8 cellular contexts compared by ENCODE assay signal in the genomic region with DNA sequence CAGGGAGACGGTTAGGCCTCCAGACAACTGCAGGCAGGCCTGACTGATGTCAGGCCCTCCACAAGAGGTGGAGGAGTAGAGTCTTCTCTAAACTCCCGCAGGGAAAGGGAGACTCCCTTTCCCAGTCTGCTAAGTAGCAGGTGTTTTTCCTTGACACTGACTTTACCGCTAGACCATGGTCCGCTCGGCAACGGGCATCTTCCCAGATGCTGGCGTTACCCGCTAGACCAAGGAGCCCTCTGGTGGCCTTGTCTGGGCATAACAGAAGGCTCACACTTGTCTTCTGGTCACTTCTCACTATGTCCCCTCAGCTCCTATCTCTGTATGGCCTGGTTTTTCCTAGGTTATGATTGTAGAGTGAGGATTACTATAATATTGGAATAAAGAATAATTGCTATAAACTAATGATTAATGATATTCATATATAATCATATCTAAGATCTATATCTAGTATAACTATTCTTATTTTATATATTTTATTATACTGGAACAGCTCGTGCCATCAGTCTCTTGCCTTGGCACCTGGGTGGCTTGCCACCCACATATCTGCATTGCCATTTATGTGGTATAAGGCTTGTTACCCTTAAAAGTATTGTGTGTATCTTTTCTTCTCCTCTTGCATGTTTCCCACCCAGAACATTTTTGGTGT. TPM values are rescaled to one million over a fixed set of nuclear protein-coding genes. Genes with fewer than 3 reads are reported as not detected.
DNase-seq lines count a peak whose midpoint lies in the region; ATAC-seq and TF ChIP-seq lines count a peak whose summit lies in the region.
"Not testable (repeated sequence)": the region's sequence is repeated elsewhere in the genome, so short reads cannot be mapped to it uniquely, and the experiment has no call there.

No MANE protein-coding gene starts in this region.

- DNase-seq in AML-193 (lab: John Stamatoyannopoulos, UW): peak; percentile 40 to 46
- not testable (repeated sequence) for DNase-seq in HCT116 (ENCODE audit: low read depth, low spot score)
- DNase-seq in NCI-H510A treated with DMSO at 0.1 percent for 48 hours (lab: John Stamatoyannopoulos, UW): peak; percentile 13
- DNase-seq in activated CD4-positive, alpha-beta T cell treated with anti-CD3 and anti-CD28 coated beads for 1 hour: peak; percentile 42
- DNase-seq in anterior cingulate cortex (lab: John Stamatoyannopoulos, UW): peak in 54 of 58 donors; percentile 1 to 84 (median 43)
- DNase-seq in glutamatergic neuron: peak; percentile 91
- peak; percentile 65 for DNase-seq in natural killer cell treated with Interleukin-12 subunit alpha and Interleukin-12 subunit beta and Interleukin-15 and Interleukin-18, amount 100 ng/mL, for 72 hours (ENCODE audit: low spot score)
- peak; percentile 30 to 44 (median 36) for DNase-seq in stimulated activated CD4-positive, alpha-beta T cell treated with anti-CD3 and anti-CD28 coated beads, TNF-alpha, amount 100 ng/mL, for 48 hours (ENCODE audit: low read depth in 3 of 3)

- RAD21 ChIA-PET in HCT116 (lab: Charles Lee; ENCODE audit: low non-redundant PET in 1 of 2, low total read pairs in 2 of 2, uncharacterized antibody in 2 of 2, unreplicated experiment in 2 of 2): not testable (repeated sequence)

- peaks cover 13% of the 10 kb centered on the region for H3K36me3 Mint-ChIP-seq in glutamatergic neuron (ENCODE audit: unreplicated experiment)
- H3K36me3 Mint-ChIP-seq in natural killer cell treated with Interleukin-12 subunit alpha and Interleukin-12 subunit beta and Interleukin-15 and Interleukin-18, amount 100 ng/mL, for 72 hours: not testable (repeated sequence)

- POLR2A ChIA-PET in HCT116 (lab: Charles Lee): not testable (repeated sequence)

- intact Hi-C loops in HCT116 (cut with micrococcal nuclease): not testable (repeated sequence)

- H3K9me3 Mint-ChIP-seq in glutamatergic neuron (ENCODE audit: unreplicated experiment); natural killer cell treated with Interleukin-12 subunit alpha and Interleukin-12 subunit beta and Interleukin-15 and Interleukin-18, amount 100 ng/mL, for 72 hours: not testable (repeated sequence)

- BruUV-seq in HCT116 (replicated peaks; lab: Mats Ljungman, UMichigan): not testable (repeated sequence)

- H3K9me2 ChIP-seq in HCT116 (ENCODE audit: insufficient read depth): not testable (repeated sequence)

- H4K20me1 ChIP-seq in HCT116 (ENCODE audit: insufficient read depth): not testable (repeated sequence)

- H3K4me3 ChIP-seq in HCT116 (replicated peaks in 1 of 2; ENCODE audit: low read depth in 1 of 2, low read length in 2 of 2): not testable (repeated sequence)

- H3K79me2 ChIP-seq in HCT116 (ENCODE audit: insufficient read depth, low read length): not testable (repeated sequence)

- peaks cover 10% of the 10 kb centered on the region for H3K4me1 Mint-ChIP-seq in glutamatergic neuron (ENCODE audit: low read depth, unreplicated experiment)
- not testable (repeated sequence) for H3K4me1 Mint-ChIP-seq in natural killer cell treated with Interleukin-12 subunit alpha and Interleukin-12 subunit beta and Interleukin-15 and Interleukin-18, amount 100 ng/mL, for 72 hours (ENCODE audit: low read depth in 2 of 2)

- not testable (repeated sequence) for H3K27ac Mint-ChIP-seq in glutamatergic neuron (ENCODE audit: unreplicated experiment); natural killer cell treated with Interleukin-12 subunit alpha and Interleukin-12 subunit beta and Interleukin-15 and Interleukin-18, amount 100 ng/mL, for 72 hours

- not testable (repeated sequence) for H3K27me3 ChIP-seq in HCT116 (ENCODE audit: insufficient read depth, low read length)

- not testable (repeated sequence) for H3K9me3 ChIP-seq in HCT116 (ENCODE audit: control insufficient read depth in 1 of 2, insufficient read depth in 1 of 2, low read depth in 1 of 2, low read length in 2 of 2)

- H3K36me3 ChIP-seq in HCT116 (ENCODE audit: control insufficient read depth in 1 of 2, insufficient read depth in 2 of 2, low read length in 2 of 2): not testable (repeated sequence)

- H3K4me3 Mint-ChIP-seq in glutamatergic neuron (ENCODE audit: unreplicated experiment); natural killer cell treated with Interleukin-12 subunit alpha and Interleukin-12 subunit beta and Interleukin-15 and Interleukin-18, amount 100 ng/mL, for 72 hours: not testable (repeated sequence)

- not testable (repeated sequence) for H3K27me3 Mint-ChIP-seq in glutamatergic neuron (ENCODE audit: unreplicated experiment); natural killer cell treated with Interleukin-12 subunit alpha and Interleukin-12 subunit beta and Interleukin-15 and Interleukin-18, amount 100 ng/mL, for 72 hours

- peak; percentile 38; the same call in 1 of the 2 replicates for TF ChIP-seq RAD21 in HCT116 (IDR thresholded peaks at IDR 0.05; ENCODE audit: low read depth)

- peak in 2 of 3 experiments; percentile 32 to 57; a peak in 3 of 6 replicates for TF ChIP-seq CTCF in HCT116 (IDR thresholded peaks at IDR 0.05 in 2 of 3, conservative IDR thresholded peaks at IDR 0.05 in 1 of 3; ENCODE audit: borderline replicate concordance in 1 of 3, insufficient read depth in 1 of 3, low read depth in 2 of 3, low read length in 2 of 3)
- TF ChIP-seq CTCF in glutamatergic neuron (IDR thresholded peaks at IDR 0.05; ENCODE audit: partially characterized antibody, unreplicated experiment): peak; percentile 80

- not testable (repeated sequence) for H3K4me1 ChIP-seq in HCT116 (ENCODE audit: control insufficient read depth in 1 of 2, insufficient read depth in 2 of 2, low read length in 2 of 2)

- CTCF ChIA-PET in HCT116 (lab: Charles Lee): interaction anchor here (0.8 kb wide), 1 partner anchor 426 kb away, joined by 3 read pairs; no protein-coding TSS in a partner anchor

- TF ChIP-seq POLR2A in HCT116 (IDR thresholded peaks at IDR 0.05; ENCODE audit: borderline replicate concordance, extremely low read depth, insufficient read depth, insufficient read length): not testable (repeated sequence)

- ATAC-seq in HCT116; natural killer cell treated with Interleukin-12 subunit alpha and Interleukin-12 subunit beta and Interleukin-15 and Interleukin-18, amount 100 ng/mL, for 72 hours: not testable (repeated sequence)

- not testable (repeated sequence) for H3K4me2 ChIP-seq in HCT116 (ENCODE audit: low read length)

- H2AFZ ChIP-seq in HCT116 (ENCODE audit: low read depth, low read length, poor library complexity, severe bottlenecking): not testable (repeated sequence)

- not testable (repeated sequence) for H3K27ac ChIP-seq in HCT116 (ENCODE audit: low read depth, low read length)

- not testable (repeated sequence) for H3K9ac ChIP-seq in HCT116 (ENCODE audit: low read length)

RNA-seq across cellular contexts. Expression of a gene that starts 58.5 kb away (rescaled TPM):
- not detected for total RNA-seq in HCT116 (2021; ENCODE audit: unreplicated experiment)
- not detected in 2 replicates for polyA plus RNA-seq in HCT116 (2012)
- 50.1 TPM for total RNA-seq in glutamatergic neuron (ENCODE audit: unreplicated experiment)
- 1 to 10 TPM; 5.2 to 9.3 TPM for total RNA-seq in natural killer cell treated with Interleukin-12 subunit alpha and Interleukin-12 subunit beta and Interleukin-15 and Interleukin-18, amount 100 ng/mL, for 72 hours
